Comparison of ENCODE assay signal across 18 cellular contexts in genomic region chr16:410516-411178, GRCh38.
"Had no signal": no experiment of that assay in that cellular context is flagged by ENCODE, and none has a peak within 500 bp of the region (broad histone marks: within the 10 kb centered on the region; RNA-seq: fewer than 3 reads in every experiment).

No MANE protein-coding gene starts in this region.

- H3K27me3 ChIP-seq: heart right ventricle, tibial nerve had no signal

- H3K9me3 Mint-ChIP-seq: activated CD4-positive, alpha-beta memory T cell treated with anti-CD3 and anti-CD28 coated beads for 36 hours; activated naive CD4-positive, alpha-beta T cell treated with anti-CD3 and anti-CD28 coated beads, Interleukin-2, amount 10 ng/mL, durations not matched to agents 7 days and 5 days; brain; naive thymus-derived CD4-positive, alpha-beta T cell; stimulated activated naive CD8-positive, alpha-beta T cell treated with anti-CD3 and anti-CD28 coated beads, Interleukin-15, Interleukin-2, amounts not matched to agents 100 ng/mL and 50 ng/mL, for 24 hours; T-helper 1 cell treated with Interleukin-12 subunit alpha and Interleukin-12 subunit beta and Interleukin-4 antibody, amounts not matched to agents 30 μg/mL and 1 μg/mL, for 36 hours had no signal

- H3K27me3 Mint-ChIP-seq: activated CD4-positive, alpha-beta memory T cell treated with anti-CD3 and anti-CD28 coated beads for 36 hours; activated naive CD4-positive, alpha-beta T cell treated with anti-CD3 and anti-CD28 coated beads, Interleukin-2, amount 10 ng/mL, durations not matched to agents 7 days and 5 days; brain; naive thymus-derived CD4-positive, alpha-beta T cell; progenitor cell of endocrine pancreas; stimulated activated naive CD8-positive, alpha-beta T cell treated with anti-CD3 and anti-CD28 coated beads, Interleukin-15, Interleukin-2, amounts not matched to agents 100 ng/mL and 50 ng/mL, for 24 hours had no signal

- DNase-seq: activated CD4-positive, alpha-beta memory T cell treated with anti-CD3 and anti-CD28 coated beads for 36 hours; activated CD4-positive, alpha-beta T cell treated with anti-CD3 and anti-CD28 coated beads for 4 hours; activated CD4-positive, CD25-positive, alpha-beta regulatory T cell; activated effector memory CD4-positive, alpha-beta T cell treated with anti-CD3 and anti-CD28 coated beads, Interleukin-2, amount 50 U/mL, for 16 hours; activated naive CD4-positive, alpha-beta T cell treated with anti-CD3 and anti-CD28 coated beads, Interleukin-2, amount 10 ng/mL, durations not matched to agents 7 days and 5 days; heart right ventricle; kidney; left ventricle myocardium inferior; naive thymus-derived CD4-positive, alpha-beta T cell; retina; stimulated activated CD4-positive, alpha-beta T cell treated with anti-CD3 and anti-CD28 coated beads, Interleukin-4, amount 100 ng/mL, for 24 hours; T1000 had no signal

- H3K4me1 ChIP-seq: heart right ventricle, left ventricle myocardium inferior, tibial nerve had no signal

- H3K9me3 ChIP-seq: heart right ventricle, left ventricle myocardium inferior, tibial nerve had no signal

- H3K4me1 Mint-ChIP-seq: activated naive CD4-positive, alpha-beta T cell treated with anti-CD3 and anti-CD28 coated beads, Interleukin-2, amount 10 ng/mL, durations not matched to agents 7 days and 5 days; brain; naive thymus-derived CD4-positive, alpha-beta T cell had no signal

- H3K4me3 Mint-ChIP-seq: activated CD4-positive, alpha-beta memory T cell treated with anti-CD3 and anti-CD28 coated beads for 36 hours; activated naive CD4-positive, alpha-beta T cell treated with anti-CD3 and anti-CD28 coated beads, Interleukin-2, amount 10 ng/mL, durations not matched to agents 7 days and 5 days; brain; naive thymus-derived CD4-positive, alpha-beta T cell; stimulated activated naive CD8-positive, alpha-beta T cell treated with anti-CD3 and anti-CD28 coated beads, Interleukin-15, Interleukin-2, amounts not matched to agents 100 ng/mL and 50 ng/mL, for 24 hours; T-helper 1 cell treated with Interleukin-12 subunit alpha and Interleukin-12 subunit beta and Interleukin-4 antibody, amounts not matched to agents 30 μg/mL and 1 μg/mL, for 36 hours had no signal

- H3K27ac Mint-ChIP-seq: activated CD4-positive, alpha-beta memory T cell treated with anti-CD3 and anti-CD28 coated beads for 36 hours; activated naive CD4-positive, alpha-beta T cell treated with anti-CD3 and anti-CD28 coated beads, Interleukin-2, amount 10 ng/mL, durations not matched to agents 7 days and 5 days; naive thymus-derived CD4-positive, alpha-beta T cell; progenitor cell of endocrine pancreas; stimulated activated naive CD8-positive, alpha-beta T cell treated with anti-CD3 and anti-CD28 coated beads, Interleukin-15, Interleukin-2, amounts not matched to agents 100 ng/mL and 50 ng/mL, for 24 hours; T-helper 1 cell treated with Interleukin-12 subunit alpha and Interleukin-12 subunit beta and Interleukin-4 antibody, amounts not matched to agents 30 μg/mL and 1 μg/mL, for 36 hours had no signal

- ATAC-seq: heart right ventricle; naive thymus-derived CD4-positive, alpha-beta T cell had no signal

- H3K27ac ChIP-seq: epithelial cell of prostate, heart right ventricle, left ventricle myocardium inferior, tibial nerve had no signal

- H3K36me3 Mint-ChIP-seq: activated CD4-positive, alpha-beta memory T cell treated with anti-CD3 and anti-CD28 coated beads for 36 hours; activated naive CD4-positive, alpha-beta T cell treated with anti-CD3 and anti-CD28 coated beads, Interleukin-2, amount 10 ng/mL, durations not matched to agents 7 days and 5 days had no signal

- H3K4me3 ChIP-seq: heart right ventricle, left ventricle myocardium inferior, tibial nerve had no signal
